In genomic region chr12:57693659-57694458, GRCh38 we compare ENCODE assay signal across 8 cellular contexts. TPM values are rescaled to one million over a fixed set of nuclear protein-coding genes. Genes with fewer than 3 reads are reported as not detected.
DNase-seq lines count a peak whose midpoint lies in the region; FAIRE-seq and TF ChIP-seq lines count a peak whose summit lies in the region.

A gene with protein sequence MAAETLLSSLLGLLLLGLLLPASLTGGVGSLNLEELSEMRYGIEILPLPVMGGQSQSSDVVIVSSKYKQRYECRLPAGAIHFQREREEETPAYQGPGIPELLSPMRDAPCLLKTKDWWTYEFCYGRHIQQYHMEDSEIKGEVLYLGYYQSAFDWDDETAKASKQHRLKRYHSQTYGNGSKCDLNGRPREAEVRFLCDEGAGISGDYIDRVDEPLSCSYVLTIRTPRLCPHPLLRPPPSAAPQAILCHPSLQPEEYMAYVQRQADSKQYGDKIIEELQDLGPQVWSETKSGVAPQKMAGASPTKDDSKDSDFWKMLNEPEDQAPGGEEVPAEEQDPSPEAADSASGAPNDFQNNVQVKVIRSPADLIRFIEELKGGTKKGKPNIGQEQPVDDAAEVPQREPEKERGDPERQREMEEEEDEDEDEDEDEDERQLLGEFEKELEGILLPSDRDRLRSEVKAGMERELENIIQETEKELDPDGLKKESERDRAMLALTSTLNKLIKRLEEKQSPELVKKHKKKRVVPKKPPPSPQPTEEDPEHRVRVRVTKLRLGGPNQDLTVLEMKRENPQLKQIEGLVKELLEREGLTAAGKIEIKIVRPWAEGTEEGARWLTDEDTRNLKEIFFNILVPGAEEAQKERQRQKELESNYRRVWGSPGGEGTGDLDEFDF (plus strand): TSS chr12:57694132. CDS start chr12:57694162, 30 bp downstream.

- H4K20me1 ChIP-seq in Loucy (ENCODE audit: insufficient read depth, low read length, poor library complexity, severe bottlenecking) (peaks cover 7% of the 10 kb centered on the region), neural cell (ENCODE audit: insufficient read depth) (no peaks in the 10 kb centered on the region)

- peak; percentile 95 for DNase-seq in H7
- peak; percentile 91 for DNase-seq in activated effector memory CD4-positive, alpha-beta T cell treated with Interleukin-2 at 50 U/mL for 16 hours
- DNase-seq in fibroblast of villous mesenchyme (ENCODE audit: low read depth), result peak; percentile 100

- H3F3A ChIP-seq in Loucy (ENCODE audit: low read depth), result no peaks in the 10 kb centered on the region
- peaks cover 5% of the 10 kb centered on the region for H3F3A ChIP-seq in neural cell (ENCODE audit: insufficient read depth, low read length, poor library complexity, severe bottlenecking)

- H3K9me2 ChIP-seq in Loucy (replicated peaks; ENCODE audit: low read depth, low read length) (no peaks in the 10 kb centered on the region), neural cell (ENCODE audit: insufficient read depth, low read length) (no peaks in the 10 kb centered on the region)

- peak; percentile 79 for TF ChIP-seq CTCF in Loucy (conservative IDR thresholded peaks at IDR 0.05; ENCODE audit: low read length)
- peak; percentile 79 for TF ChIP-seq CTCF in fibroblast of villous mesenchyme (IDR thresholded peaks at IDR 0.05; ENCODE audit: insufficient read depth, low read depth, low read length)
- TF ChIP-seq CTCF in neural cell (IDR thresholded peaks at IDR 0.05; ENCODE audit: poor library complexity, severe bottlenecking), result peak; percentile 91

- H3K9ac ChIP-seq in Loucy (ENCODE audit: low read depth, low read length, poor library complexity, severe bottlenecking), result peak within 1 kb of the TSS; percentile 80
- H3K9ac ChIP-seq in neural cell (ENCODE audit: low read length), result peak within 1 kb of the TSS; percentile 79
- H3K9ac ChIP-seq in stomach smooth muscle (ENCODE audit: low read length in 2 of 2), result peak within 1 kb of the TSS; percentile 82 to 97

- H3K4me1 ChIP-seq in Loucy (ENCODE audit: insufficient read depth, low read length, poor library complexity, severe bottlenecking), result peaks cover 8% of the 10 kb centered on the region
- H3K4me1 ChIP-seq in stomach smooth muscle (ENCODE audit: control insufficient read depth, insufficient read depth, low read length), result peaks cover 11% of the 10 kb centered on the region

- H3K27me3 ChIP-seq in H7 (ENCODE audit: control insufficient read depth, insufficient read depth, low read length) (no peaks in the 10 kb centered on the region), Loucy (ENCODE audit: insufficient read depth, low read length, poor library complexity, severe bottlenecking) (no peaks in the 10 kb centered on the region), neural cell (ENCODE audit: insufficient read depth, low read depth, low read length) (no peaks in the 10 kb centered on the region), stomach smooth muscle (ENCODE audit: control insufficient read depth in 1 of 2, insufficient read depth in 2 of 2, low read length in 2 of 2) (no peaks in the 10 kb centered on the region)

- H3K36me3 ChIP-seq in H7 (replicated peaks; ENCODE audit: control insufficient read depth, insufficient read depth, low read length) (no peaks in the 10 kb centered on the region), Loucy (ENCODE audit: insufficient read depth, low read length) (peaks cover 10% of the 10 kb centered on the region; the same call in 1 of the 2 replicates), neural cell (ENCODE audit: insufficient read depth, low read length) (peaks cover 4% of the 10 kb centered on the region), stomach smooth muscle (ENCODE audit: control insufficient read depth in 2 of 2, insufficient read depth in 2 of 2, low read length in 2 of 2) (peaks cover 21 to 24% of the 10 kb centered on the region in 2 donors)

- peak; percentile 99 for FAIRE-seq in G401.6 (lab: Jason Lieb, UNC)

- peak; percentile 95 for TF ChIP-seq POLR2A in Raji (IDR thresholded peaks at IDR 0.05; ENCODE audit: insufficient read depth, low read depth, low read length)

- TF ChIP-seq EP300 in neural cell (conservative IDR thresholded peaks at IDR 0.05; ENCODE audit: poor library complexity, severe bottlenecking), result peak; percentile 51

- peak within 1 kb of the TSS; percentile 82 for H3K27ac ChIP-seq in neural cell (ENCODE audit: low read length)
- H3K27ac ChIP-seq in stomach smooth muscle (ENCODE audit: low read length), result peak within 1 kb of the TSS; percentile 55

- no peaks in the 10 kb centered on the region for H3K9me3 ChIP-seq in Loucy (ENCODE audit: insufficient read depth, low read depth, low read length)
- no peaks in the 10 kb centered on the region for H3K9me3 ChIP-seq in neural cell (ENCODE audit: low read length)
- H3K9me3 ChIP-seq in stomach smooth muscle (ENCODE audit: control insufficient read depth in 2 of 2, low read length in 2 of 2), result no peaks in the 10 kb centered on the region

- H3K4me3 ChIP-seq in H7 (ENCODE audit: insufficient read depth, low read depth, low read length), result peak within 1 kb of the TSS; percentile 79
- H3K4me3 ChIP-seq in Loucy (ENCODE audit: low read length, poor library complexity, severe bottlenecking), result peak within 1 kb of the TSS; percentile 88
- H3K4me3 ChIP-seq in fibroblast of villous mesenchyme (ENCODE audit: low read depth, low read length), result peak within 1 kb of the TSS; percentile 81
- peak within 1 kb of the TSS; percentile 78 for H3K4me3 ChIP-seq in neural cell (ENCODE audit: low read length)
- H3K4me3 ChIP-seq in stomach smooth muscle (ENCODE audit: low read length in 2 of 2), result peak within 1 kb of the TSS; percentile 90 to 100

- peak within 1 kb of the TSS; percentile 98 for H2AFZ ChIP-seq in Loucy (ENCODE audit: low read length)
- peak within 1 kb of the TSS; percentile 96 for H2AFZ ChIP-seq in neural cell (ENCODE audit: low read depth, low read length)

- TF ChIP-seq RAD21 in neural cell (conservative IDR thresholded peaks at IDR 0.05), result peak; percentile 69

- H3K79me2 ChIP-seq in Loucy (ENCODE audit: insufficient read depth, low read length), result peaks cover 22% of the 10 kb centered on the region
- peaks cover 10% of the 10 kb centered on the region for H3K79me2 ChIP-seq in neural cell (replicated peaks; ENCODE audit: insufficient read depth, low read length)

- H3K4me2 ChIP-seq in Loucy (ENCODE audit: low read depth, low read length, poor library complexity, severe bottlenecking), result peak within 1 kb of the TSS; percentile 100
- peak within 1 kb of the TSS; percentile 98 for H3K4me2 ChIP-seq in neural cell (ENCODE audit: low read length)

TF ChIP-seq in neural cell, 6 proteins besides CTCF, POLR2A, EP300 and RAD21:
- TF ChIP-seq POLR2AphosphoS5 (IDR thresholded peaks at IDR 0.05) (peak; percentile 88), EZH2 (IDR thresholded peaks at IDR 0.05; ENCODE audit: borderline replicate concordance, insufficient read depth, low read length, poor library complexity, severe bottlenecking) (no peak), SMC3 (conservative IDR thresholded peaks at IDR 0.05; ENCODE audit: poor library complexity) (peak; percentile 66), REST (IDR thresholded peaks at IDR 0.05; ENCODE audit: borderline replicate concordance) (no peak), TAF1 (IDR thresholded peaks at IDR 0.05; ENCODE audit: low read depth) (peak; percentile 95), MXI1 (conservative IDR thresholded peaks at IDR 0.05; ENCODE audit: poor library complexity, severe bottlenecking) (peak; percentile 57)

RNA-seq across cellular contexts. Expression of the gene that starts here (rescaled TPM):
- 65.5 and 74.1 TPM in 2 replicates for total RNA-seq in H7 (2014; rRNA removed; shearing (Covaris generic))
- total RNA-seq in fibroblast of villous mesenchyme, result 95.3 and 98.0 TPM in 2 replicates
- 223 and 248 TPM in 2 replicates for polyA plus RNA-seq in neural cell
- 161 and 168 TPM in 2 replicates for polyA minus RNA-seq in neural cell

Comparison
In these comparisons a context has a peak if more than half of its experiments do, and no peak if none do; other contexts are left out.
1. Peak in every context shown above with its lines: DNase-seq, H3K4me3 ChIP-seq and H3K27ac ChIP-seq.